In the genomic region with DNA sequence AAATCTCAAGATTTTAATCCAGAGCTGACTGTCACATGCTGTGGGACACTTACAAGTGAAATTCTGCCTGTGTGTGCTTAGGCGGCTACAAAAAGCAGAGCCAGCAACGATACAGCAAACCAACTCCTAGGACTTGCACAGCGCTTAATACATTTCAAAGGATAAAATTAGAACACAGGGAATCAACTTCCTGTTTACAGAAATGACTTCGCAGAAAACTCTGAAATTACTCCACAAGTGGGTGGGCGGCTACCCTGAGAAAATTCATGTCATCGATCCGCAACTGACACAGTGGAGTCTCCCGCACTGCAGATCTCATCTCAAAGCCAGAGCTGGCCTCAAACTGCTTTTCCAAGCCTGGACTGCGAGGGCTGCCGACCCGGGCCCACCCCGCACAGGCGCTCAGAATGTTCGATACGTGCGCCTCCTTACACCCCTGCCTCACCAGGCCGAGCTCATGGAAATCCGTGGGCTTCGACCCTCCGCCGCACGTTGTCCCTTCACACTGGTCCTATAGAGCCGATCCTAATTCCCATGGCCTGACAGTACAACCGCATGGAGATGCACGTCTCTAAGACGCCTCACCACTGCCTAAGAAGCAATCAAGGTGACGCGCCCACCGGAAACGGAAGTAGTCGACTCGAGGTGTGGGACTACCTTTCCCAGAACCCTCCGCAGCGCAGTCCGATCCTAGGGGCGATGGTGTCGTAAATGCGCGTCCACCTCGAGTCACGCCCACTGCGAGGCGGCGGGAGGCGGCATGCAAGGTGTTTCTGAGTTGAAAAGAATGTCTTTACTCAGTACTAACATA, we compare ENCODE assay signal across 8 cellular contexts.
DNase-seq lines count a peak whose midpoint lies in the region; ATAC-seq lines count a peak whose summit lies in the region.

A gene (minus strand): TSS at position 609 of the 811 bp plus-strand sequence. CDS start 5,625 bp downstream, outside the sequence.

- H3K4me1 Mint-ChIP-seq in central memory CD8-positive, alpha-beta T cell, result no peaks in the 10 kb centered on the region

- no peaks in the 10 kb centered on the region for H3K36me3 Mint-ChIP-seq in central memory CD8-positive, alpha-beta T cell (ENCODE audit: insufficient read depth)

- peaks cover 43% of the 10 kb centered on the region for H3K9me3 Mint-ChIP-seq in central memory CD8-positive, alpha-beta T cell

- H3K4me3 Mint-ChIP-seq in central memory CD8-positive, alpha-beta T cell, result peak within 1 kb of the TSS; percentile 66

- no peak within 1 kb of the TSS for H3K27ac ChIP-seq in skin epidermis

- H3K27ac Mint-ChIP-seq in central memory CD8-positive, alpha-beta T cell (ENCODE audit: low read depth), result peak within 1 kb of the TSS; percentile 14

- peak; percentile 84 to 94 for ATAC-seq in activated CD4-positive, CD25-positive, alpha-beta regulatory T cell treated with anti-CD3 and anti-CD28 coated beads, Interleukin-2, amount 50 U/mL, for 24 hours
- no peak for ATAC-seq in central memory CD8-positive, alpha-beta T cell (replicated peaks; ENCODE audit: extremely low read depth, poor library complexity, severe bottlenecking)
- ATAC-seq in HG03521 (IDR thresholded peaks at IDR 0.05; ENCODE audit: unreplicated experiment) (no peak), GM21737 (IDR thresholded peaks at IDR 0.05; ENCODE audit: unreplicated experiment) (no peak)

- peak within 1 kb of the TSS; percentile 10 to 46 (median 41) for H3K4me3 ChIP-seq in skin epidermis

- H3K27me3 Mint-ChIP-seq in central memory CD8-positive, alpha-beta T cell, result peaks cover 22% of the 10 kb centered on the region

- DNase-seq in COLO829 (ENCODE audit: low spot score), result peak; percentile 17
- peak; percentile 83 for DNase-seq in NCI-H1436 (lab: John Stamatoyannopoulos, UW)
- peak in 1 of 2 donors; percentile 9 for DNase-seq in central memory CD8-positive, alpha-beta T cell (ENCODE audit: low spot score in 2 of 2)
- peak; percentile 78 for DNase-seq in inferior parietal cortex (ENCODE audit: extremely low spot score)

Comparison
In these comparisons a context has a peak if more than half of its experiments do, and no peak if none do; other contexts are left out.
1. ATAC-seq: peak in activated CD4-positive, CD25-positive, alpha-beta regulatory T cell treated with anti-CD3 and anti-CD28 coated beads, Interleukin-2, amount 50 U/mL, for 24 hours (2 of 2); none in central memory CD8-positive, alpha-beta T cell (single experiment), HG03521 (single experiment) and GM21737 (single experiment).